In genomic region chr14:64149921-64150320, GRCh38 we compare ENCODE assay signal across 20 cellular contexts.
DNase-seq lines count a peak whose midpoint lies in the region; ATAC-seq, FAIRE-seq and TF ChIP-seq lines count a peak whose summit lies in the region.
"Had no signal": no experiment of that assay in that cellular context is flagged by ENCODE, and none has a peak within 500 bp of the region (broad histone marks: within the 10 kb centered on the region; RNA-seq: fewer than 3 reads in every experiment).

No MANE protein-coding gene starts in this region.

- H3K79me1 ChIP-seq in mesenchymal stem cell (replicated peaks; ENCODE audit: low read length, poor library complexity, severe bottlenecking), result no peaks in the 10 kb centered on the region

- no peak overlapping the region for H4K91ac ChIP-seq in mesenchymal stem cell (ENCODE audit: low read length)

- no peak for TF ChIP-seq CTCF in adrenal gland (IDR thresholded peaks at IDR 0.05)
- no peak for TF ChIP-seq CTCF in epithelial cell of esophagus (IDR thresholded peaks at IDR 0.05; ENCODE audit: insufficient read depth, low read depth, low read length, missing control alignments)
- no peak for TF ChIP-seq CTCF in left lung (IDR thresholded peaks at IDR 0.05)
- TF ChIP-seq CTCF in thyroid gland (IDR thresholded peaks at IDR 0.05), result no peak

- H3K9me3 ChIP-seq in adrenal gland (replicated peaks in 1 of 3) (no peaks in the 10 kb centered on the region), left lung (no peaks in the 10 kb centered on the region), thyroid gland (no peaks in the 10 kb centered on the region), mesenchymal stem cell (ENCODE audit: control insufficient read depth, low read length) (no peaks in the 10 kb centered on the region)

- H2AK5ac ChIP-seq in mesenchymal stem cell (ENCODE audit: low read length, severe bottlenecking), result no peak overlapping the region

- no peak overlapping the region for H3K18ac ChIP-seq in mesenchymal stem cell (ENCODE audit: low read depth in 1 of 2, low read length in 2 of 2)

- DNase-seq in adrenal gland (peak; percentile 20 to 61 (median 49)), epithelial cell of esophagus (ENCODE audit: low read depth) (peak; percentile 29), left lung (peak in 1 of 2 donors; percentile 41), thyroid gland (peak; percentile 50 to 62), urothelium cell line (ENCODE audit: low spot score) (no peak), mesenchymal stem cell (no peak)
- no peak for DNase-seq in stimulated activated naive CD4-positive, alpha-beta T cell (lab: John Stamatoyannopoulos, UW)
- DNase-seq: C1 segment of cervical spinal cord; Calu3; CD4-positive, alpha-beta memory T cell; COR-L47; DMS53; DMS79 treated with DMSO at 0.1 percent for 48 hours; GF-D8; H9 had no signal

- H3K4ac ChIP-seq in mesenchymal stem cell (ENCODE audit: low read depth in 1 of 2, low read length in 2 of 2), result no peak overlapping the region

- no peak overlapping the region for H2BK12ac ChIP-seq in mesenchymal stem cell (ENCODE audit: low read length in 2 of 2)

- H2BK15ac ChIP-seq in mesenchymal stem cell (ENCODE audit: low read depth, poor library complexity, severe bottlenecking), result no peak overlapping the region

- no peak overlapping the region for H2BK120ac ChIP-seq in mesenchymal stem cell (ENCODE audit: low read depth, low read length)

- H3K36me3 ChIP-seq in adrenal gland (replicated peaks in 1 of 2) (no peaks in the 10 kb centered on the region), left lung (peaks cover 0 to 40% of the 10 kb centered on the region in 2 donors), thyroid gland (peaks cover 32 to 35% of the 10 kb centered on the region in 2 donors), mesenchymal stem cell (ENCODE audit: control insufficient read depth in 1 of 2, insufficient read depth in 2 of 2, low read depth in 1 of 2, low read length in 2 of 2) (peaks cover 0 to 4% of the 10 kb centered on the region in 2 experiments)

- no peaks in the 10 kb centered on the region for H3K4me1 ChIP-seq in adrenal gland (replicated peaks in 1 of 2)
- H3K4me1 ChIP-seq in left lung, result no peaks in the 10 kb centered on the region
- no peaks in the 10 kb centered on the region for H3K4me1 ChIP-seq in thyroid gland
- peaks cover 6% of the 10 kb centered on the region for H3K4me1 ChIP-seq in mesenchymal stem cell (ENCODE audit: control insufficient read depth, insufficient read depth, low read depth, low read length)

- H3K9ac ChIP-seq in mesenchymal stem cell (ENCODE audit: low read length), result no peak overlapping the region

- H3K27me3 ChIP-seq in adrenal gland (no peaks in the 10 kb centered on the region), left lung (no peaks in the 10 kb centered on the region), thyroid gland (no peaks in the 10 kb centered on the region), mesenchymal stem cell (ENCODE audit: control insufficient read depth in 1 of 2, insufficient read depth in 1 of 2, low read length in 2 of 2) (no peaks in the 10 kb centered on the region)

- FAIRE-seq in urothelium cell line (lab: Jason Lieb, UNC), result no peak
- FAIRE-seq: GM12891, GM18507 had no signal

- H2BK5ac ChIP-seq in mesenchymal stem cell (ENCODE audit: low read depth, low read length, poor library complexity, severe bottlenecking), result no peak overlapping the region

- H4K8ac ChIP-seq in mesenchymal stem cell (ENCODE audit: low read length), result no peak overlapping the region

- no peak overlapping the region for H3K27ac ChIP-seq in adrenal gland
- H3K27ac ChIP-seq in left lung, result no peak overlapping the region
- no peak overlapping the region for H3K27ac ChIP-seq in thyroid gland
- H3K27ac ChIP-seq in mesenchymal stem cell (ENCODE audit: low read length, poor library complexity, severe bottlenecking), result no peak overlapping the region

- intact Hi-C loops in adrenal gland (cut with DNase I), result loop anchor here in 1 of 2 donors (10.0 kb wide), 2 partner anchors 45 to 145 kb away; partner anchors contain the start of gene ESR2
- intact Hi-C loops in left lung (cut with DNase I), result no loop called here
- intact Hi-C loops in thyroid gland (cut with DNase I), result loop anchor here (10.0 kb wide), 1 partner anchor 145 kb away; the partner anchor contains the start of gene ESR2

- no peak overlapping the region for H3K23ac ChIP-seq in mesenchymal stem cell (ENCODE audit: low read length in 2 of 2)

- H3K4me3 ChIP-seq in adrenal gland (no peak overlapping the region), epithelial cell of esophagus (ENCODE audit: low read length) (no peak overlapping the region), left lung (no peak overlapping the region), thyroid gland (replicated peaks in 1 of 3) (no peak overlapping the region), mesenchymal stem cell (ENCODE audit: insufficient read depth in 1 of 2, low read depth in 1 of 2, low read length in 2 of 2) (no peak overlapping the region)
- H3K4me3 ChIP-seq: GM23338 had no signal

- no peak overlapping the region for H3K4me2 ChIP-seq in mesenchymal stem cell (ENCODE audit: low read length, poor library complexity, severe bottlenecking)
- H3K4me2 ChIP-seq: GM23338 had no signal

- 59 to 64% (median 62%) methylated on average over 8 of the region's 8 CpGs for whole genome bisulfite sequencing in adrenal gland, 4 donors
- WGBS in thyroid gland, 2 donors, result 76 to 89% methylated on average over 8 of the region's 8 CpGs
- WGBS in mesenchymal stem cell, result 95% methylated on average over 5 of the region's 8 CpGs

- ATAC-seq in left lung (peak; percentile 84), HG03460 (IDR thresholded peaks at IDR 0.05; ENCODE audit: unreplicated experiment) (no peak)
- ATAC-seq: GM23338, HCT116 had no signal

- H2AFZ ChIP-seq in mesenchymal stem cell (ENCODE audit: low read depth, low read length), result no peak overlapping the region
- H2AFZ ChIP-seq: GM23338 had no signal

- TF ChIP-seq POLR2A in adrenal gland (IDR thresholded peaks at IDR 0.05), result no peak
- TF ChIP-seq POLR2A in thyroid gland (IDR thresholded peaks at IDR 0.05), result no peak

- H3K14ac ChIP-seq in mesenchymal stem cell (ENCODE audit: low read length in 2 of 2), result no peak overlapping the region

Comparison
In these comparisons a context has a peak if more than half of its experiments do, and no peak if none do; other contexts are left out.
1. DNase-seq: peak in adrenal gland (7 of 7), epithelial cell of esophagus (single experiment) and thyroid gland (2 of 2); none in stimulated activated naive CD4-positive, alpha-beta T cell (0 of 6), urothelium cell line (single experiment) and mesenchymal stem cell (single experiment).